ENCODE assay signal across 11 cellular contexts in genomic region chrX:1464282-1465131, GRCh38. TPM values are rescaled to one million over a fixed set of nuclear protein-coding genes. Genes with fewer than 3 reads are reported as not detected.
DNase-seq lines count a peak whose midpoint lies in the region; ATAC-seq and TF ChIP-seq lines count a peak whose summit lies in the region.
"Had no signal": no experiment of that assay in that cellular context is flagged by ENCODE, and none has a peak within 500 bp of the region (broad histone marks: within the 10 kb centered on the region; RNA-seq: fewer than 3 reads in every experiment).

No MANE protein-coding gene starts in this region.

- H3K36me3 ChIP-seq in sigmoid colon (no peaks in the 10 kb centered on the region), colonic mucosa (no peaks in the 10 kb centered on the region), prostate gland (no peaks in the 10 kb centered on the region)
- H3K36me3 ChIP-seq: ascending aorta, ovary had no signal

- H3K27ac ChIP-seq in HL-60 (replicated peaks) (peak overlapping the region; percentile 27; the same call in 1 of the 2 replicates), sigmoid colon (no peak overlapping the region), colonic mucosa (no peak overlapping the region), prostate gland (no peak overlapping the region)
- H3K27ac ChIP-seq: ascending aorta, ovary, RWPE1 had no signal

- no peaks in the 10 kb centered on the region for H3K9me3 ChIP-seq in sigmoid colon
- H3K9me3 ChIP-seq in colonic mucosa: no peaks in the 10 kb centered on the region
- H3K9me3 ChIP-seq in prostate gland: no peaks in the 10 kb centered on the region
- H3K9me3 ChIP-seq: ascending aorta, ovary had no signal

- peaks cover 61% of the 10 kb centered on the region for H3K4me1 Mint-ChIP-seq in T-helper 1 cell treated with Interleukin-12 subunit alpha and Interleukin-12 subunit beta and Interleukin-4 antibody, amounts not matched to agents 30 μg/mL and 1 μg/mL, for 36 hours (ENCODE audit: low read depth)
- peaks cover 54% of the 10 kb centered on the region for H3K4me1 Mint-ChIP-seq in activated naive CD8-positive, alpha-beta T cell treated with anti-CD3 and anti-CD28 coated beads, Interleukin-2, amount 10 ng/mL, durations not matched to agents 7 days and 5 days

- no peak for TF ChIP-seq POLR2A in sigmoid colon (IDR thresholded peaks at IDR 0.05)
- TF ChIP-seq POLR2A in prostate gland (IDR thresholded peaks at IDR 0.05): no peak

- H3K4me3 ChIP-seq in HL-60 (replicated peaks; ENCODE audit: insufficient read depth, low read length): no peak overlapping the region
- no peak overlapping the region for H3K4me3 ChIP-seq in sigmoid colon
- no peak overlapping the region for H3K4me3 ChIP-seq in colonic mucosa
- H3K4me3 ChIP-seq in prostate gland: no peak overlapping the region
- H3K4me3 ChIP-seq: ascending aorta, ovary had no signal

- H3K4me1 ChIP-seq in sigmoid colon (no peaks in the 10 kb centered on the region), colonic mucosa (no peaks in the 10 kb centered on the region), prostate gland (replicated peaks) (no peaks in the 10 kb centered on the region)
- H3K4me1 ChIP-seq: ascending aorta had no signal

- DNase-seq in HL-60 (ENCODE audit: low read depth in 1 of 2, low spot score in 1 of 2) (peak in 1 of 2 experiments; percentile 10), sigmoid colon (peak; percentile 58), colonic mucosa (no peak), NCI-H1092 (lab: John Stamatoyannopoulos, UW) (no peak), prostate gland (ENCODE audit: low spot score) (no peak)
- DNase-seq in activated naive CD8-positive, alpha-beta T cell treated with anti-CD3 and anti-CD28 coated beads, Interleukin-2, amount 10 ng/mL, durations not matched to agents 7 days and 5 days: peak; percentile 42
- DNase-seq: HCEC 1CT had no signal

- intact Hi-C loops in sigmoid colon (cut with DNase I) (no loop called here), colonic mucosa (cut with DNase I) (loop anchor here (5.0 kb wide), 1 partner anchor 113 kb away; no protein-coding TSS in a partner anchor), prostate gland (cut with DNase I) (no loop called here)

- TF ChIP-seq CTCF in HL-60 (IDR thresholded peaks at IDR 0.05; ENCODE audit: insufficient read depth, low read length) (no peak), sigmoid colon (IDR thresholded peaks at IDR 0.05) (no peak), colonic mucosa (IDR thresholded peaks at IDR 0.05) (no peak), prostate gland (IDR thresholded peaks at IDR 0.05) (no peak)

- H3K9me3 Mint-ChIP-seq in T-helper 1 cell treated with Interleukin-12 subunit alpha and Interleukin-12 subunit beta and Interleukin-4 antibody, amounts not matched to agents 30 μg/mL and 1 μg/mL, for 36 hours: no peaks in the 10 kb centered on the region
- H3K9me3 Mint-ChIP-seq in activated naive CD8-positive, alpha-beta T cell treated with anti-CD3 and anti-CD28 coated beads, Interleukin-2, amount 10 ng/mL, durations not matched to agents 7 days and 5 days: no peaks in the 10 kb centered on the region

- 65 to 81% methylated on average over 24 of the region's 24 CpGs for WGBS in sigmoid colon, 2 donors
- 79% methylated on average over 22 of the region's 24 CpGs for WGBS in prostate gland

- no peaks in the 10 kb centered on the region for H3K27me3 Mint-ChIP-seq in T-helper 1 cell treated with Interleukin-12 subunit alpha and Interleukin-12 subunit beta and Interleukin-4 antibody, amounts not matched to agents 30 μg/mL and 1 μg/mL, for 36 hours (ENCODE audit: low read depth)
- H3K27me3 Mint-ChIP-seq in activated naive CD8-positive, alpha-beta T cell treated with anti-CD3 and anti-CD28 coated beads, Interleukin-2, amount 10 ng/mL, durations not matched to agents 7 days and 5 days: no peaks in the 10 kb centered on the region

- H3K4me3 Mint-ChIP-seq in T-helper 1 cell treated with Interleukin-12 subunit alpha and Interleukin-12 subunit beta and Interleukin-4 antibody, amounts not matched to agents 30 μg/mL and 1 μg/mL, for 36 hours: peak overlapping the region; percentile 92
- H3K4me3 Mint-ChIP-seq in activated naive CD8-positive, alpha-beta T cell treated with anti-CD3 and anti-CD28 coated beads, Interleukin-2, amount 10 ng/mL, durations not matched to agents 7 days and 5 days: peak overlapping the region; percentile 83

- peaks cover 46% of the 10 kb centered on the region for H3K36me3 Mint-ChIP-seq in T-helper 1 cell treated with Interleukin-12 subunit alpha and Interleukin-12 subunit beta and Interleukin-4 antibody, amounts not matched to agents 30 μg/mL and 1 μg/mL, for 36 hours (ENCODE audit: low read depth)
- H3K36me3 Mint-ChIP-seq in activated naive CD8-positive, alpha-beta T cell treated with anti-CD3 and anti-CD28 coated beads, Interleukin-2, amount 10 ng/mL, durations not matched to agents 7 days and 5 days: peaks cover 28% of the 10 kb centered on the region

- no peak overlapping the region for H3K9ac ChIP-seq in colonic mucosa (ENCODE audit: low read depth in 2 of 2, low read length in 2 of 2)

- ATAC-seq in activated naive CD8-positive, alpha-beta T cell treated with anti-CD3 and anti-CD28 coated beads, Interleukin-2, amount 10 ng/mL, durations not matched to agents 7 days and 5 days (ENCODE audit: low read depth): no peak

- no peaks in the 10 kb centered on the region for H3K27me3 ChIP-seq in HL-60 (ENCODE audit: insufficient read depth, poor library complexity, severe bottlenecking)
- H3K27me3 ChIP-seq in sigmoid colon: peaks cover 11 to 51% (median 13%) of the 10 kb centered on the region in 3 donors
- H3K27me3 ChIP-seq in colonic mucosa: peaks cover 3% of the 10 kb centered on the region
- no peaks in the 10 kb centered on the region for H3K27me3 ChIP-seq in prostate gland (replicated peaks; ENCODE audit: insufficient read depth)
- H3K27me3 ChIP-seq: ovary had no signal

- H3K27ac Mint-ChIP-seq in T-helper 1 cell treated with Interleukin-12 subunit alpha and Interleukin-12 subunit beta and Interleukin-4 antibody, amounts not matched to agents 30 μg/mL and 1 μg/mL, for 36 hours: peak overlapping the region; percentile 87
- H3K27ac Mint-ChIP-seq in activated naive CD8-positive, alpha-beta T cell treated with anti-CD3 and anti-CD28 coated beads, Interleukin-2, amount 10 ng/mL, durations not matched to agents 7 days and 5 days: peak overlapping the region; percentile 94

- POLR2A ChIA-PET in activated naive CD8-positive, alpha-beta T cell treated with anti-CD3 and anti-CD28 coated beads, Interleukin-2, amount 10 ng/mL, durations not matched to agents 7 days and 5 days (lab: Charles Lee): no interaction called here

- no peak for TF ChIP-seq EP300 in sigmoid colon (IDR thresholded peaks at IDR 0.05)

RNA-seq across cellular contexts. Expression of gene ASMTL, which starts 11.8 kb away (rescaled TPM):
- 10 to 100 TPM; 39.4 to 42.2 TPM for total RNA-seq in activated naive CD8-positive, alpha-beta T cell treated with anti-CD3 and anti-CD28 coated beads, Interleukin-2, amount 10 ng/mL, durations not matched to agents 7 days and 5 days
- total RNA-seq in sigmoid colon: 10 to 100 TPM; 20.8 to 30.6 (median 29.3) TPM
- 10 to 100 TPM; 11.8 to 24.0 (median 21.0) TPM for polyA plus RNA-seq in sigmoid colon
- total RNA-seq in colonic mucosa: 10 to 100 TPM; 17.4 to 21.6 TPM
- 10 to 100 TPM; 43.1 to 44.2 TPM for total RNA-seq in prostate gland

Comparison
In these comparisons a context has a peak if more than half of its experiments do, and no peak if none do; other contexts are left out.
1. DNase-seq: peak in activated naive CD8-positive, alpha-beta T cell treated with anti-CD3 and anti-CD28 coated beads, Interleukin-2, amount 10 ng/mL, durations not matched to agents 7 days and 5 days (single experiment) and sigmoid colon (single experiment); none in colonic mucosa (single experiment), NCI-H1092 (single experiment) and prostate gland (single experiment).